13 cellular contexts compared by ENCODE assay signal in genomic region chr6:139355172-139355571, GRCh38. TPM values are rescaled to one million over a fixed set of nuclear protein-coding genes. Genes with fewer than 3 reads are reported as not detected.
A peak's percentile ranks its signal among the peaks of the same experiment; 100 is the strongest.
DNase-seq lines count a peak whose midpoint lies in the region; ATAC-seq lines count a peak whose summit lies in the region.
"Had no signal": no experiment of that assay in that cellular context is flagged by ENCODE, and none has a peak within 500 bp of the region (broad histone marks: within the 10 kb centered on the region; RNA-seq: fewer than 3 reads in every experiment).

No MANE protein-coding gene starts in this region.

- no peak overlapping the region for H3K27ac Mint-ChIP-seq in activated CD4-positive, alpha-beta memory T cell treated with anti-CD3 and anti-CD28 coated beads, Interleukin-2, amount 10 ng/mL, durations not matched to agents 7 days and 5 days
- H3K27ac Mint-ChIP-seq: endodermal cell had no signal

- no peaks in the 10 kb centered on the region for H3K27me3 Mint-ChIP-seq in activated CD4-positive, alpha-beta memory T cell treated with anti-CD3 and anti-CD28 coated beads, Interleukin-2, amount 10 ng/mL, durations not matched to agents 7 days and 5 days

- H3K9me3 Mint-ChIP-seq in activated CD4-positive, alpha-beta memory T cell treated with anti-CD3 and anti-CD28 coated beads, Interleukin-2, amount 10 ng/mL, durations not matched to agents 7 days and 5 days: peaks cover 4% of the 10 kb centered on the region
- H3K9me3 Mint-ChIP-seq: endodermal cell had no signal

- POLR2A ChIA-PET in activated CD4-positive, alpha-beta memory T cell treated with anti-CD3 and anti-CD28 coated beads, Interleukin-2, amount 10 ng/mL, durations not matched to agents 7 days and 5 days (lab: Charles Lee): no interaction called here

- H3K36me3 Mint-ChIP-seq in activated CD4-positive, alpha-beta memory T cell treated with anti-CD3 and anti-CD28 coated beads, Interleukin-2, amount 10 ng/mL, durations not matched to agents 7 days and 5 days (ENCODE audit: low read depth): no peaks in the 10 kb centered on the region

- H3K4me3 Mint-ChIP-seq in activated CD4-positive, alpha-beta memory T cell treated with anti-CD3 and anti-CD28 coated beads, Interleukin-2, amount 10 ng/mL, durations not matched to agents 7 days and 5 days: no peak overlapping the region
- H3K4me3 Mint-ChIP-seq: endodermal cell had no signal

- DNase-seq in NCI-H1694 treated with DMSO at 0.1 percent for 48 hours (lab: John Stamatoyannopoulos, UW) (no peak), retina (no peak)
- no peak for DNase-seq in activated CD4-positive, alpha-beta memory T cell treated with anti-CD3 and anti-CD28 coated beads, Interleukin-2, amount 10 ng/mL, durations not matched to agents 7 days and 5 days
- DNase-seq: activated naive CD4-positive, alpha-beta T cell; EL; endodermal cell; left ventricle myocardium inferior; psoas muscle; stimulated activated CD4-positive, alpha-beta T cell treated with anti-CD3 and anti-CD28 coated beads, Interleukin-4, amount 100 ng/mL, for 4 hours had no signal

- H3K4me1 Mint-ChIP-seq in activated CD4-positive, alpha-beta memory T cell treated with anti-CD3 and anti-CD28 coated beads, Interleukin-2, amount 10 ng/mL, durations not matched to agents 7 days and 5 days: no peaks in the 10 kb centered on the region
- H3K4me1 Mint-ChIP-seq: endodermal cell had no signal

- ATAC-seq in GM18858 (IDR thresholded peaks at IDR 0.05; ENCODE audit: unreplicated experiment) (peak; percentile 74), GM19395 (IDR thresholded peaks at IDR 0.05; ENCODE audit: unreplicated experiment) (peak; percentile 76), HG02870 (IDR thresholded peaks at IDR 0.05; ENCODE audit: unreplicated experiment) (peak; percentile 85), HG03521 (IDR thresholded peaks at IDR 0.05; ENCODE audit: unreplicated experiment) (peak; percentile 79)
- ATAC-seq: psoas muscle had no signal

- CTCF ChIA-PET in activated CD4-positive, alpha-beta memory T cell treated with anti-CD3 and anti-CD28 coated beads, Interleukin-2, amount 10 ng/mL, durations not matched to agents 7 days and 5 days (lab: Charles Lee): interaction anchor here (0.7 to 2.9 kb wide), 3 partner anchors 93 to 591 kb away, joined by 3 to 14 read pairs (median 3); no protein-coding TSS in a partner anchor

RNA-seq across cellular contexts. Expression of gene CITED2, which starts 19.3 kb away (rescaled TPM):
- 100 to 1,000 TPM; 121 to 127 TPM for total RNA-seq in activated CD4-positive, alpha-beta memory T cell treated with anti-CD3 and anti-CD28 coated beads, Interleukin-2, amount 10 ng/mL, durations not matched to agents 7 days and 5 days
